Comparison of ENCODE assay signal across 1 cellular context in the genomic region with DNA sequence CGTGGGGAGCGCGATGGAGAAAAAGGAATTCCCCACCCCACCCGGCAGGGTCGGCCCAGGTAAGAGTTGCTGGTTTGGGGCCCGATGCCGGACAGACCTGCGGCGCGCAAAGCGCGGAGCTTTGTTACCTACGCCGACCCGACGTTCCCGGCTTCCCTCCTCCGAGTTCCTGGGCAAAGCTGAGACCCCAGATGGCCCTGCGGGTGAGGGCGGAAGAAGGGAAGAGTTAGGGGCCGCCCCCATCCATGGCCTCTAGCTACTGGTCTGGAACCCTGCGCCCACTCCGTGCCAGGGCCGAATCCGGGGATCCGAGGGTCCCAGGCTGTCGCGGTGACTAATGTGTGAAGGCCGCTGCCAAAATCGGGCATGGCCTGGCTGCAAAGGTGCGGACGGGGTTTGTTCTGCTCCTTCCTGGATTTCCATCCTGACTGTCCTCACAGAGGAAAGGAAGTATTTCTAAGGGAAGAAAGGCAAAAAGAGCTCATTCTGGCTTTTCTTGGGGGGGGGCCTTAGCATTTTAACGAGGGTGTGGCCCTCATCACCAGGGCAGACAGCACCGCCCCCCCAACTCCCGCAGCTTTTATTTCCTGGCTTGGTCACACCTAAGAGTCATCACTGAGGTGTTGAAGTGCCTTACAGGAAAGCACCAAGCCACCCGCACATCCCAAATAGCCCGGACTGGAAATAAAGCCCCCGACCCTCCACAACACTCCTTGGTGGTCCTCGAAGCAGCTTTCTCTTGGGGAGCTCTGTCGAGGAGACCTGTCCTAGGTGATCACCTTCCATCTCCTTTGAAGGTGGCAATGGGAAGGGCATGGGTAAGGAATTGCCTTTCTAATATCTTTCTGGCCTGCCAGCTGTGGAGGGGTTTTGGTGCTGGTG.
TF ChIP-seq lines count a peak whose summit lies in the region.

No MANE protein-coding gene starts in this region.

TF ChIP-seq in HepG2, 621 proteins besides CTCF, POLR2A, EP300 and RAD21 (continued from another document and continues in another):
- TF ChIP-seq, protein P1, sequence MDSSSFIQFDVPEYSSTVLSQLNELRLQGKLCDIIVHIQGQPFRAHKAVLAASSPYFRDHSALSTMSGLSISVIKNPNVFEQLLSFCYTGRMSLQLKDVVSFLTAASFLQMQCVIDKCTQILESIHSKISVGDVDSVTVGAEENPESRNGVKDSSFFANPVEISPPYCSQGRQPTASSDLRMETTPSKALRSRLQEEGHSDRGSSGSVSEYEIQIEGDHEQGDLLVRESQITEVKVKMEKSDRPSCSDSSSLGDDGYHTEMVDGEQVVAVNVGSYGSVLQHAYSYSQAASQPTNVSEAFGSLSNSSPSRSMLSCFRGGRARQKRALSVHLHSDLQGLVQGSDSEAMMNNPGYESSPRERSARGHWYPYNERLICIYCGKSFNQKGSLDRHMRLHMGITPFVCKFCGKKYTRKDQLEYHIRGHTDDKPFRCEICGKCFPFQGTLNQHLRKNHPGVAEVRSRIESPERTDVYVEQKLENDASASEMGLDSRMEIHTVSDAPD (CRISPR knock-in tag; IDR thresholded peaks at IDR 0.05): no peak
- no peak for TF ChIP-seq ZKSCAN5 (CRISPR knock-in tag; IDR thresholded peaks at IDR 0.05)
- TF ChIP-seq REXO4 (CRISPR knock-in tag; IDR thresholded peaks at IDR 0.05; ENCODE audit: borderline replicate concordance): no peak
- TF ChIP-seq TCF12 (IDR thresholded peaks at IDR 0.05): no peak
- TF ChIP-seq TCF12 (CRISPR knock-in tag; IDR thresholded peaks at IDR 0.05): no peak
- TF ChIP-seq ZNF629 (CRISPR knock-in tag; conservative IDR thresholded peaks at IDR 0.05): peak; percentile 64
- 0 out of 2 replicates have a peak, but pooled peaks have one; percentile 1 for TF ChIP-seq ZNF556 (CRISPR knock-in tag; IDR thresholded peaks at IDR 0.05; ENCODE audit: borderline replicate concordance)
- TF ChIP-seq TRIM24 (CRISPR knock-in tag; IDR thresholded peaks at IDR 0.05): no peak
- TF ChIP-seq ZNF296 (CRISPR knock-in tag; conservative IDR thresholded peaks at IDR 0.05): no peak
- TF ChIP-seq XRCC5 (optimal IDR thresholded peaks at IDR 0.05; ENCODE audit: low read length): peak; percentile 57
- TF ChIP-seq ZBTB20 (CRISPR knock-in tag; IDR thresholded peaks at IDR 0.05; ENCODE audit: borderline replicate concordance, low read depth): no peak
- TF ChIP-seq HES4 (CRISPR knock-in tag; IDR thresholded peaks at IDR 0.05; ENCODE audit: borderline replicate concordance): no peak
- TF ChIP-seq PPARG (CRISPR knock-in tag; conservative IDR thresholded peaks at IDR 0.05): no peak
- peak; percentile 70; the same call in 1 of the 2 replicates for TF ChIP-seq ZBTB7B (CRISPR knock-in tag; IDR thresholded peaks at IDR 0.05)
- TF ChIP-seq ZSCAN20 (CRISPR knock-in tag; IDR thresholded peaks at IDR 0.05; ENCODE audit: borderline replicate concordance): no peak
- no peak for TF ChIP-seq NFRKB (IDR thresholded peaks at IDR 0.05)
- TF ChIP-seq NCOA2 (CRISPR knock-in tag; IDR thresholded peaks at IDR 0.05): no peak
- no peak for TF ChIP-seq ZNF17 (CRISPR knock-in tag; IDR thresholded peaks at IDR 0.05)
- no peak for TF ChIP-seq ZNF543 (CRISPR knock-in tag; IDR thresholded peaks at IDR 0.05)
- no peak for TF ChIP-seq RARG (CRISPR knock-in tag; IDR thresholded peaks at IDR 0.05; ENCODE audit: low read depth)
- TF ChIP-seq, protein P2, sequence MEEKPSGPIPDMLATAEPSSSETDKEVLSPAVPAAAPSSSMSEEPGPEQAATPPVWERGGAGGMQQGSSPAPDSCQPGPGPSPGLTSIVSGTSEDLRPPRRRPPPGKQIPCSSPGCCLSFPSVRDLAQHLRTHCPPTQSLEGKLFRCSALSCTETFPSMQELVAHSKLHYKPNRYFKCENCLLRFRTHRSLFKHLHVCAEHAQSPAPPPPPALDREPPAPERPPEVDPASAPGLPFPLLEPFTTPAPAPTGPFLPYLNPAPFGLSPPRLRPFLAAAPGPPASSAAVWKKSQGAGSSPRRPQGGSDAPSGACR (CRISPR knock-in tag; IDR thresholded peaks at IDR 0.05): no peak
- TF ChIP-seq ATF7 (IDR thresholded peaks at IDR 0.05): no peak
- no peak for TF ChIP-seq ATF7 (CRISPR knock-in tag; IDR thresholded peaks at IDR 0.05)
- 0 out of 2 replicates have a peak, but pooled peaks have one; percentile 38 for TF ChIP-seq KMT2A (CRISPR knock-in tag; IDR thresholded peaks at IDR 0.05)
- no peak; the same call in 1 of the 2 replicates for TF ChIP-seq ZC3H13 (CRISPR knock-in tag; IDR thresholded peaks at IDR 0.05)
- TF ChIP-seq ZNF224 (CRISPR knock-in tag; IDR thresholded peaks at IDR 0.05): 0 out of 2 replicates have a peak, but pooled peaks have one; percentile 59
- TF ChIP-seq NCOR1 (IDR thresholded peaks at IDR 0.05; ENCODE audit: borderline replicate concordance, low read length): 0 out of 2 replicates have a peak, but pooled peaks have one; percentile 2
- TF ChIP-seq, protein P3, sequence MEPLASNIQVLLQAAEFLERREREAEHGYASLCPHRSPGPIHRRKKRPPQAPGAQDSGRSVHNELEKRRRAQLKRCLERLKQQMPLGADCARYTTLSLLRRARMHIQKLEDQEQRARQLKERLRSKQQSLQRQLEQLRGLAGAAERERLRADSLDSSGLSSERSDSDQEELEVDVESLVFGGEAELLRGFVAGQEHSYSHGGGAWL (CRISPR knock-in tag; IDR thresholded peaks at IDR 0.05): no peak; the same call in 1 of the 2 replicates
- no peak for TF ChIP-seq ZNF468 (CRISPR knock-in tag; IDR thresholded peaks at IDR 0.05)
- no peak for TF ChIP-seq CEBPG (CRISPR knock-in tag; IDR thresholded peaks at IDR 0.05)
- 0 out of 2 replicates have a peak, but pooled peaks have one; percentile 39 for TF ChIP-seq ZNF160 (CRISPR knock-in tag; IDR thresholded peaks at IDR 0.05)
- no peak; the same call in 1 of the 2 replicates for TF ChIP-seq DMAP1 (CRISPR knock-in tag; IDR thresholded peaks at IDR 0.05)
- TF ChIP-seq CBX2 (IDR thresholded peaks at IDR 0.05; ENCODE audit: low read depth, low read length): no peak
- no peak for TF ChIP-seq CBX2 (CRISPR knock-in tag; IDR thresholded peaks at IDR 0.05; ENCODE audit: low read depth)
- TF ChIP-seq, protein P4, sequence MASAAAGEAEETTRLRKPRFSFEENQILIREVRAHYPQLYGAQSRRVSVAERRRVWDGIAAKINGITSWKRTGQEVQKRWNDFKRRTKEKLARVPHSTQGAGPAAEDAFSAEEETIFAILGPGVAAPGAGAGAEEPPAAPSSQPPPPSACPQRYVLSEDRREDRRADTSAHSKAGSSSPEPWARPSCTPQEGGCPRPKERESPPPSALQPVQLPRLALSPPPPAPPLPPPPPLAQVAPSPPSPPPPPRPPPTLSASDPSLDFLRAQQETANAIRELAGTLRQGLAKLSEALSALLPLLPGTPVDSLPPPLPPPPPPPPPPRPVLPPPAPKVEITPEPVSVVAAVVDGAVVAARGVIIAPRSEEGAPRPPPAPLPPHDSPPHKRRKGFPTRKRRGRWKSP (CRISPR knock-in tag; IDR thresholded peaks at IDR 0.05): no peak
- TF ChIP-seq, protein P5, sequence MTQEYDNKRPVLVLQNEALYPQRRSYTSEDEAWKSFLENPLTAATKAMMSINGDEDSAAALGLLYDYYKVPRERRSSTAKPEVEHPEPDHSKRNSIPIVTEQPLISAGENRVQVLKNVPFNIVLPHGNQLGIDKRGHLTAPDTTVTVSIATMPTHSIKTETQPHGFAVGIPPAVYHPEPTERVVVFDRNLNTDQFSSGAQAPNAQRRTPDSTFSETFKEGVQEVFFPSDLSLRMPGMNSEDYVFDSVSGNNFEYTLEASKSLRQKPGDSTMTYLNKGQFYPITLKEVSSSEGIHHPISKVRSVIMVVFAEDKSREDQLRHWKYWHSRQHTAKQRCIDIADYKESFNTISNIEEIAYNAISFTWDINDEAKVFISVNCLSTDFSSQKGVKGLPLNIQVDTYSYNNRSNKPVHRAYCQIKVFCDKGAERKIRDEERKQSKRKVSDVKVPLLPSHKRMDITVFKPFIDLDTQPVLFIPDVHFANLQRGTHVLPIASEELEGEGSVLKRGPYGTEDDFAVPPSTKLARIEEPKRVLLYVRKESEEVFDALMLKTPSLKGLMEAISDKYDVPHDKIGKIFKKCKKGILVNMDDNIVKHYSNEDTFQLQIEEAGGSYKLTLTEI (CRISPR knock-in tag; conservative IDR thresholded peaks at IDR 0.05): no peak
- TF ChIP-seq HOXA3 (CRISPR knock-in tag; IDR thresholded peaks at IDR 0.05): no peak
- TF ChIP-seq KDM2A (CRISPR knock-in tag; IDR thresholded peaks at IDR 0.05; ENCODE audit: borderline replicate concordance, low read depth): no peak; the same call in 1 of the 2 replicates
- no peak for TF ChIP-seq ZNF570 (CRISPR knock-in tag; IDR thresholded peaks at IDR 0.05; ENCODE audit: borderline replicate concordance)
- TF ChIP-seq, protein P6, sequence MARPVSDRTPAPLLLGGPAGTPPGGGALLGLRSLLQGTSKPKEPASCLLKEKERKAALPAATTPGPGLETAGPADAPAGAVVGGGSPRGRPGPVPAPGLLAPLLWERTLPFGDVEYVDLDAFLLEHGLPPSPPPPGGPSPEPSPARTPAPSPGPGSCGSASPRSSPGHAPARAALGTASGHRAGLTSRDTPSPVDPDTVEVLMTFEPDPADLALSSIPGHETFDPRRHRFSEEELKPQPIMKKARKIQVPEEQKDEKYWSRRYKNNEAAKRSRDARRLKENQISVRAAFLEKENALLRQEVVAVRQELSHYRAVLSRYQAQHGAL (CRISPR knock-in tag; IDR thresholded peaks at IDR 0.05; ENCODE audit: not compliant biosample characterization): no peak
- TF ChIP-seq KLF15 (CRISPR knock-in tag; IDR thresholded peaks at IDR 0.05; ENCODE audit: borderline replicate concordance): 0 out of 2 replicates have a peak, but pooled peaks have one; percentile 22
- no peak for TF ChIP-seq ELF4 (CRISPR knock-in tag; IDR thresholded peaks at IDR 0.05; ENCODE audit: borderline replicate concordance)
- TF ChIP-seq YEATS2 (CRISPR knock-in tag; IDR thresholded peaks at IDR 0.05; ENCODE audit: borderline replicate concordance): 0 out of 2 replicates have a peak, but pooled peaks have one; percentile 42
- TF ChIP-seq NR2F1 (CRISPR knock-in tag; IDR thresholded peaks at IDR 0.05): no peak
- no peak for TF ChIP-seq ZNF205 (CRISPR knock-in tag; IDR thresholded peaks at IDR 0.05)
- TF ChIP-seq ZNF605 (CRISPR knock-in tag; IDR thresholded peaks at IDR 0.05): peak; percentile 35; the same call in 1 of the 2 replicates
- TF ChIP-seq ZNF432 (CRISPR knock-in tag; IDR thresholded peaks at IDR 0.05; ENCODE audit: borderline replicate concordance): no peak
- no peak for TF ChIP-seq RARA (CRISPR knock-in tag; IDR thresholded peaks at IDR 0.05)
- no peak for TF ChIP-seq NFKB2 (CRISPR knock-in tag; IDR thresholded peaks at IDR 0.05; ENCODE audit: borderline replicate concordance)
- no peak for TF ChIP-seq FOXM1 (CRISPR knock-in tag; IDR thresholded peaks at IDR 0.05)
- TF ChIP-seq MAFG (CRISPR knock-in tag; IDR thresholded peaks at IDR 0.05): no peak
- TF ChIP-seq, protein P7, sequence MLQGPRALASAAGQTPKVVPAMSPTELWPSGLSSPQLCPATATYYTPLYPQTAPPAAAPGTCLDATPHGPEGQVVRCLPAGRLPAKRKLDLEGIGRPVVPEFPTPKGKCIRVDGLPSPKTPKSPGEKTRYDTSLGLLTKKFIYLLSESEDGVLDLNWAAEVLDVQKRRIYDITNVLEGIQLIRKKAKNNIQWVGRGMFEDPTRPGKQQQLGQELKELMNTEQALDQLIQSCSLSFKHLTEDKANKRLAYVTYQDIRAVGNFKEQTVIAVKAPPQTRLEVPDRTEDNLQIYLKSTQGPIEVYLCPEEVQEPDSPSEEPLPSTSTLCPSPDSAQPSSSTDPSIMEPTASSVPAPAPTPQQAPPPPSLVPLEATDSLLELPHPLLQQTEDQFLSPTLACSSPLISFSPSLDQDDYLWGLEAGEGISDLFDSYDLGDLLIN (CRISPR knock-in tag; IDR thresholded peaks at IDR 0.05; ENCODE audit: borderline replicate concordance): no peak; the same call in 1 of the 2 replicates
- peak; percentile 71; the same call in 1 of the 2 replicates for TF ChIP-seq ZNF34 (CRISPR knock-in tag; IDR thresholded peaks at IDR 0.05; ENCODE audit: borderline replicate concordance)
- TF ChIP-seq, protein P8, sequence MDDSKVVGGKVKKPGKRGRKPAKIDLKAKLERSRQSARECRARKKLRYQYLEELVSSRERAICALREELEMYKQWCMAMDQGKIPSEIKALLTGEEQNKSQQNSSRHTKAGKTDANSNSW (CRISPR knock-in tag; IDR thresholded peaks at IDR 0.05; ENCODE audit: borderline replicate concordance): no peak
- TF ChIP-seq JUN (CRISPR knock-in tag; IDR thresholded peaks at IDR 0.05): no peak
- no peak for TF ChIP-seq NFATC3 (CRISPR knock-in tag; IDR thresholded peaks at IDR 0.05)
- TF ChIP-seq, protein P9, sequence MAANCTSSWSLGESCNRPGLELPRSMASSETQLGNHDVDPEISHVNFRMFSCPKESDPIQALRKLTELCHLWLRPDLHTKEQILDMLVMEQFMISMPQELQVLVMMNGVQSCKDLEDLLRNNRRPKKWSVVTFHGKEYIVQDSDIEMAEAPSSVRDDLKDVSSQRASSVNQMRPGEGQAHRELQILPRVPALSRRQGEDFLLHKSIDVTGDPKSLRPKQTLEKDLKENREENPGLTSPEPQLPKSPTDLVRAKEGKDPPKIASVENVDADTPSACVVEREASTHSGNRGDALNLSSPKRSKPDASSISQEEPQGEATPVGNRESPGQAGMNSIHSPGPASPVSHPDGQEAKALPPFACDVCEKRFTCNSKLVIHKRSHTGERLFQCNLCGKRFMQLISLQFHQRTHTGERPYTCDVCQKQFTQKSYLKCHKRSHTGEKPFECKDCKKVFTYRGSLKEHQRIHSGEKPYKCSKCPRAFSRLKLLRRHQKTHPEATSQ (CRISPR knock-in tag; IDR thresholded peaks at IDR 0.05; ENCODE audit: borderline replicate concordance): no peak
- no peak for TF ChIP-seq HMGA1 (CRISPR knock-in tag; conservative IDR thresholded peaks at IDR 0.05)
- peak; percentile 66; the same call in 1 of the 2 replicates for TF ChIP-seq BORCS8-MEF2B (CRISPR knock-in tag; IDR thresholded peaks at IDR 0.05)
- no peak for TF ChIP-seq ZIK1 (CRISPR knock-in tag; IDR thresholded peaks at IDR 0.05; ENCODE audit: borderline replicate concordance, low read depth)
